23 cellular contexts compared by ENCODE assay signal in the genomic region with DNA sequence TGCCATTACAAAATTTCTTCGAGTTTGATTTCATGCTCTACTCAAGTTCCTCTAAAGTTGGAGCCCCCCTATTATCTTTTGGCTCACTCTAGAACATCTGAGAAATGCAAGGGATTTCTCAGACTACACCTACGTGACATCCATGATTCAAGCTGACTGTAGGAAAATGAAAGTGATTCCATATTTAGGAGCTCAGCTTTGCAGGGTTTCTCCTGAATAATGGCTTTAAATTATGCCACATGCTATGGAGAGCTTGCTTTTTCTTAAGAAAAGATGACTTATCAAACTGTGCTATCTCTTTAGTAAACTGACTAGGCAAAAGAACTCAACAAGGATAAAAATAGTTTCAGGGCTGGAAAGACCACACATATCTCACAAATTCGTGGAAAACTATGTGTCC.
DNase-seq lines count a peak whose midpoint lies in the region; ATAC-seq, FAIRE-seq and TF ChIP-seq lines count a peak whose summit lies in the region.
"Had no signal": no experiment of that assay in that cellular context is flagged by ENCODE, and none has a peak within 500 bp of the region (broad histone marks: within the 10 kb centered on the region; RNA-seq: fewer than 3 reads in every experiment).

No MANE protein-coding gene starts in this region.

- H3K27ac Mint-ChIP-seq in MCF 10A (ENCODE audit: low read depth, unreplicated experiment) = peak overlapping the region; percentile 42
- H3K27ac Mint-ChIP-seq in astrocyte (ENCODE audit: unreplicated experiment) = peak overlapping the region; percentile 29
- H3K27ac Mint-ChIP-seq: activated CD4-positive, alpha-beta memory T cell treated with anti-CD3 and anti-CD28 coated beads for 36 hours; activated naive CD4-positive, alpha-beta T cell treated with anti-CD3 and anti-CD28 coated beads, Interleukin-2, amount 50 U/mL, for 24 hours; CD14-positive monocyte; memory B cell; WTC11 had no signal

- H3K9me3 Mint-ChIP-seq in MCF 10A (ENCODE audit: unreplicated experiment) = no peaks in the 10 kb centered on the region
- H3K9me3 Mint-ChIP-seq in astrocyte (ENCODE audit: unreplicated experiment) = no peaks in the 10 kb centered on the region
- H3K9me3 Mint-ChIP-seq: activated CD4-positive, alpha-beta memory T cell treated with anti-CD3 and anti-CD28 coated beads for 36 hours; activated naive CD4-positive, alpha-beta T cell treated with anti-CD3 and anti-CD28 coated beads, Interleukin-2, amount 50 U/mL, for 24 hours; memory B cell; neural crest cell; WTC11 had no signal

- peaks cover 4% of the 10 kb centered on the region for H3K4me1 Mint-ChIP-seq in MCF 10A (ENCODE audit: insufficient read depth, unreplicated experiment)
- H3K4me1 Mint-ChIP-seq in astrocyte (ENCODE audit: low read depth, unreplicated experiment) = peaks cover 35% of the 10 kb centered on the region
- H3K4me1 Mint-ChIP-seq: activated naive CD4-positive, alpha-beta T cell treated with anti-CD3 and anti-CD28 coated beads, Interleukin-2, amount 50 U/mL, for 24 hours; CD14-positive monocyte; memory B cell had no signal

- no peak for TF ChIP-seq POLR2A in breast epithelium (IDR thresholded peaks at IDR 0.05)

- POLR2A ChIA-PET in MCF 10A (lab: Yijun Ruan, JAX) = no interaction called here

- FAIRE-seq in astrocyte (lab: Jason Lieb, UNC) (no peak), keratinocyte (lab: Jason Lieb, UNC) (no peak), HTR-8/SVneo (lab: Jason Lieb, UNC) (no peak)

- H4K20me1 ChIP-seq in astrocyte (ENCODE audit: insufficient read depth, low read length) (no peaks in the 10 kb centered on the region), keratinocyte (ENCODE audit: control insufficient read depth, extremely low read depth, insufficient read depth, low read length) (no peaks in the 10 kb centered on the region)

- intact Hi-C loops in MCF 10A (cut with micrococcal nuclease) (no loop called here), breast epithelium (cut with DNase I; ENCODE audit: low total_unique reads) (no loop called here), heart right ventricle (cut with DNase I) (loop anchor here in 1 of 10 donors (5.0 kb wide), 1 partner anchor 604 kb away; no protein-coding TSS in a partner anchor)

- CTCF ChIA-PET in MCF 10A (lab: Yijun Ruan, JAX) = interaction anchor here (1.0 kb wide), 1 partner anchor 604 kb away, joined by 3 read pairs; no protein-coding TSS in a partner anchor

- no peaks in the 10 kb centered on the region for H3K9me3 ChIP-seq in breast epithelium
- H3K9me3 ChIP-seq in astrocyte (ENCODE audit: insufficient read depth, low read depth, low read length) = no peaks in the 10 kb centered on the region
- no peaks in the 10 kb centered on the region for H3K9me3 ChIP-seq in keratinocyte (ENCODE audit: control insufficient read depth, low read depth, low read length)
- no peaks in the 10 kb centered on the region for H3K9me3 ChIP-seq in heart right ventricle

- H3K27ac ChIP-seq in breast epithelium (no peak overlapping the region), astrocyte (ENCODE audit: low read depth, low read length) (no peak overlapping the region), keratinocyte (ENCODE audit: control insufficient read depth, insufficient read depth, low read length) (no peak overlapping the region), urinary bladder (ENCODE audit: low read depth) (no peak overlapping the region), heart right ventricle (no peak overlapping the region)

- dilution Hi-C loops in keratinocyte (cut with MboI; ENCODE audit: extremely low pct_ligation_motif_present, low sequenced_read_pairs) = no loop called here

- H3K4me3 Mint-ChIP-seq in MCF 10A (ENCODE audit: unreplicated experiment) (peak overlapping the region; percentile 57), astrocyte (ENCODE audit: unreplicated experiment) (no peak overlapping the region)
- H3K4me3 Mint-ChIP-seq: activated CD4-positive, alpha-beta memory T cell treated with anti-CD3 and anti-CD28 coated beads for 36 hours; activated naive CD4-positive, alpha-beta T cell treated with anti-CD3 and anti-CD28 coated beads, Interleukin-2, amount 50 U/mL, for 24 hours; CD14-positive monocyte; memory B cell; neural crest cell; WTC11 had no signal

- TF ChIP-seq CTCF in MCF 10A (IDR thresholded peaks at IDR 0.05; ENCODE audit: unreplicated experiment) (no peak), breast epithelium (IDR thresholded peaks at IDR 0.05) (no peak), astrocyte (IDR thresholded peaks at IDR 0.05; ENCODE audit: insufficient read depth, low read depth, low read length) (no peak), keratinocyte (optimal IDR thresholded peaks at IDR 0.05 in 1 of 3, IDR thresholded peaks at IDR 0.05 in 1 of 3, conservative IDR thresholded peaks at IDR 0.05 in 1 of 3; ENCODE audit: extremely low read depth in 1 of 3, insufficient read depth in 2 of 3, low read length in 3 of 3) (no peak), heart right ventricle (IDR thresholded peaks at IDR 0.05) (no peak)

- no peaks in the 10 kb centered on the region for H3K36me3 ChIP-seq in breast epithelium
- H3K36me3 ChIP-seq in astrocyte (ENCODE audit: insufficient read depth, low read length) = no peaks in the 10 kb centered on the region
- H3K36me3 ChIP-seq in keratinocyte (ENCODE audit: control insufficient read depth in 2 of 2, extremely low read depth in 1 of 2, insufficient read depth in 2 of 2, low read length in 2 of 2) = no peaks in the 10 kb centered on the region
- H3K36me3 ChIP-seq in urinary bladder (ENCODE audit: insufficient read depth) = no peaks in the 10 kb centered on the region
- H3K36me3 ChIP-seq in heart right ventricle = no peaks in the 10 kb centered on the region

- H3K27me3 Mint-ChIP-seq in MCF 10A (ENCODE audit: insufficient read depth, unreplicated experiment) (peaks cover 2% of the 10 kb centered on the region), astrocyte (ENCODE audit: low read depth, unreplicated experiment) (no peaks in the 10 kb centered on the region)
- H3K27me3 Mint-ChIP-seq: activated CD4-positive, alpha-beta memory T cell treated with anti-CD3 and anti-CD28 coated beads for 36 hours; activated naive CD4-positive, alpha-beta T cell treated with anti-CD3 and anti-CD28 coated beads, Interleukin-2, amount 50 U/mL, for 24 hours; memory B cell had no signal

- H3K36me3 Mint-ChIP-seq in MCF 10A (ENCODE audit: insufficient read depth, unreplicated experiment) (no peaks in the 10 kb centered on the region), astrocyte (ENCODE audit: low read depth, unreplicated experiment) (no peaks in the 10 kb centered on the region)
- H3K36me3 Mint-ChIP-seq: activated CD4-positive, alpha-beta memory T cell treated with anti-CD3 and anti-CD28 coated beads for 36 hours; activated naive CD4-positive, alpha-beta T cell treated with anti-CD3 and anti-CD28 coated beads, Interleukin-2, amount 50 U/mL, for 24 hours; CD14-positive monocyte; memory B cell; WTC11 had no signal

- BruUV-seq in MCF 10A (replicated peaks; lab: Mats Ljungman, UMichigan) = no TSS peak

- H3K9ac ChIP-seq in astrocyte (ENCODE audit: low read length) = no peak overlapping the region
- no peak overlapping the region for H3K9ac ChIP-seq in keratinocyte (ENCODE audit: control insufficient read depth, extremely low read depth, insufficient read depth, low read length)

- H3K4me1 ChIP-seq in breast epithelium = no peaks in the 10 kb centered on the region
- H3K4me1 ChIP-seq in astrocyte (ENCODE audit: insufficient read depth, low read length) = peaks cover 8% of the 10 kb centered on the region
- no peaks in the 10 kb centered on the region for H3K4me1 ChIP-seq in keratinocyte (ENCODE audit: control insufficient read depth, extremely low read depth, insufficient read depth, low read length)
- H3K4me1 ChIP-seq in urinary bladder (ENCODE audit: insufficient read depth) = no peaks in the 10 kb centered on the region
- no peaks in the 10 kb centered on the region for H3K4me1 ChIP-seq in heart right ventricle

- no peak for DNase-seq in MCF 10A (ENCODE audit: unreplicated experiment)
- no peak for DNase-seq in breast epithelium (ENCODE audit: low spot score in 2 of 2)
- no peak for DNase-seq in astrocyte (ENCODE audit: low read depth)
- DNase-seq in keratinocyte (ENCODE audit: low read depth, low spot score) = no peak
- DNase-seq in HTR-8/SVneo (ENCODE audit: insufficient read length, low spot score) = no peak
- DNase-seq in heart right ventricle = no peak
- DNase-seq: activated CD4-positive, alpha-beta memory T cell treated with anti-CD3 and anti-CD28 coated beads for 36 hours; activated T-cell treated with anti-CD3 and anti-CD28 coated beads, Interleukin-2, amount 50 U/mL, for 1 hour; DMS53; dorsolateral prefrontal cortex; islet precursor cell; NCI-H1048; NCI-H2029 treated with DMSO at 0.1 percent for 48 hours; NCI-H446; retina; SIG-M5 had no signal

- H3K79me2 ChIP-seq in astrocyte (ENCODE audit: insufficient read depth, low read length) (no peaks in the 10 kb centered on the region), keratinocyte (ENCODE audit: control insufficient read depth, insufficient read depth, low read length) (no peaks in the 10 kb centered on the region)

- H3K9me1 ChIP-seq in keratinocyte (ENCODE audit: control insufficient read depth, extremely low read depth, insufficient read depth, low read length) = no peaks in the 10 kb centered on the region

- ATAC-seq in heart right ventricle (no peak), HG03045 (IDR thresholded peaks at IDR 0.05; ENCODE audit: unreplicated experiment) (no peak)
- ATAC-seq: WTC11 had no signal

- H3K27me3 ChIP-seq in breast epithelium (no peaks in the 10 kb centered on the region), astrocyte (ENCODE audit: insufficient read depth, low read length) (no peaks in the 10 kb centered on the region), keratinocyte (ENCODE audit: control insufficient read depth, extremely low read depth, insufficient read depth, low read length) (no peaks in the 10 kb centered on the region), heart right ventricle (no peaks in the 10 kb centered on the region)
- H3K27me3 ChIP-seq: dorsolateral prefrontal cortex had no signal

- no peak overlapping the region for H2AFZ ChIP-seq in astrocyte (ENCODE audit: low read depth, low read length)
- H2AFZ ChIP-seq in keratinocyte (ENCODE audit: control insufficient read depth, low read length) = peak overlapping the region; percentile 4

- H3K4me3 ChIP-seq in breast epithelium = no peak overlapping the region
- H3K4me3 ChIP-seq in astrocyte (ENCODE audit: insufficient read depth, low read depth, low read length) = no peak overlapping the region
- H3K4me3 ChIP-seq in keratinocyte (ENCODE audit: control insufficient read depth in 2 of 3, extremely low read depth in 1 of 3, insufficient read depth in 2 of 3, low read depth in 1 of 3, low read length in 3 of 3) = no peak overlapping the region
- H3K4me3 ChIP-seq in urinary bladder (ENCODE audit: low read depth, low read length) = peak overlapping the region; percentile 28
- peak overlapping the region in 1 of 10 donors; percentile 26 for H3K4me3 ChIP-seq in heart right ventricle

- H3K4me2 ChIP-seq in astrocyte (ENCODE audit: low read length) = no peak overlapping the region
- H3K4me2 ChIP-seq in keratinocyte (ENCODE audit: control insufficient read depth, extremely low read depth, insufficient read depth, low read depth, low read length) = no peak overlapping the region

- 33% methylated on average over 3 of the region's 3 CpGs for WGBS in urinary bladder
- WGBS in heart right ventricle, 2 donors = 36 to 37% methylated on average over 3 of the region's 3 CpGs
